In genomic region chr10:60444494-60445064, GRCh38 we compare ENCODE assay signal across 7 cellular contexts. TPM values are rescaled to one million over a fixed set of nuclear protein-coding genes. Genes with fewer than 3 reads are reported as not detected.
A peak's percentile ranks its signal among the peaks of the same experiment; 100 is the strongest.
DNase-seq lines count a peak whose midpoint lies in the region; ATAC-seq and TF ChIP-seq lines count a peak whose summit lies in the region.

No MANE protein-coding gene starts in this region.

- no peak for TF ChIP-seq EP300 in sigmoid colon (IDR thresholded peaks at IDR 0.05)

- no peak overlapping the region for H3K27ac ChIP-seq in sigmoid colon

- no peaks in the 10 kb centered on the region for H3K9me3 ChIP-seq in sigmoid colon

- peak; percentile 23 to 34 for DNase-seq in NCI-H446 (lab: John Stamatoyannopoulos, UW)
- peak; percentile 49 for DNase-seq in epithelial cell of esophagus (ENCODE audit: low read depth)
- DNase-seq in sigmoid colon, result no peak
- no peak for DNase-seq in activated CD4-positive, alpha-beta T cell treated with anti-CD3 and anti-CD28 coated beads for 1 hour

- intact Hi-C loops in sigmoid colon (cut with DNase I), result loop anchor here (2.0 kb wide), 1 partner anchor 202 kb away; no protein-coding TSS in a partner anchor

- H3K4me3 ChIP-seq in epithelial cell of esophagus (ENCODE audit: low read length) (no peak overlapping the region), sigmoid colon (no peak overlapping the region)

- TF ChIP-seq POLR2A in sigmoid colon (IDR thresholded peaks at IDR 0.05), result no peak

- TF ChIP-seq CTCF in GM12873 (IDR thresholded peaks at IDR 0.05; ENCODE audit: insufficient read depth, low read depth, low read length, missing control alignments) (peak; percentile 15), epithelial cell of esophagus (IDR thresholded peaks at IDR 0.05; ENCODE audit: insufficient read depth, low read depth, low read length, missing control alignments) (peak; percentile 36), sigmoid colon (IDR thresholded peaks at IDR 0.05) (peak; percentile 16 to 68 (median 46))

- WGBS in sigmoid colon, 2 donors, result 70 to 87% methylated on average over 1 of the region's 1 CpG

- H3K36me3 ChIP-seq in sigmoid colon, result no peaks in the 10 kb centered on the region

- no peaks in the 10 kb centered on the region for H3K27me3 ChIP-seq in sigmoid colon

- H3K4me1 ChIP-seq in sigmoid colon, result peaks cover 0 to 27% (median 18%) of the 10 kb centered on the region in 4 donors

- no peak for ATAC-seq in GM18907 (IDR thresholded peaks at IDR 0.05; ENCODE audit: unreplicated experiment)
- no peak for ATAC-seq in GM18511 (IDR thresholded peaks at IDR 0.05; ENCODE audit: unreplicated experiment)

RNA-seq across cellular contexts. Expression of gene ANK3, which starts 54.9 kb away (rescaled TPM):
- 10 to 100 TPM; 42.5 to 86.7 (median 61.0) TPM for total RNA-seq in sigmoid colon
- polyA plus RNA-seq in sigmoid colon, result 10 to 100 TPM; 10.8 to 29.4 (median 23.6) TPM

Comparison
In these comparisons a context has a peak if more than half of its experiments do, and no peak if none do; other contexts are left out.
1. DNase-seq: peak in NCI-H446 (2 of 2) and epithelial cell of esophagus (single experiment); none in sigmoid colon (single experiment) and activated CD4-positive, alpha-beta T cell treated with anti-CD3 and anti-CD28 coated beads for 1 hour (single experiment).
2. Peak in every context shown above with its lines, with median percentiles within 50 percentile points of each other: CTCF ChIP-seq.